ENCODE assay signal across 1 cellular context in genomic region chr6:34391711-34392496, GRCh38.
TF ChIP-seq lines count a peak whose summit lies in the region.

No MANE protein-coding gene starts in this region.

TF ChIP-seq in K562, 482 proteins besides CTCF, POLR2A, EP300 and RAD21 (continued from another document and continues in another):
- TF ChIP-seq, protein P1, sequence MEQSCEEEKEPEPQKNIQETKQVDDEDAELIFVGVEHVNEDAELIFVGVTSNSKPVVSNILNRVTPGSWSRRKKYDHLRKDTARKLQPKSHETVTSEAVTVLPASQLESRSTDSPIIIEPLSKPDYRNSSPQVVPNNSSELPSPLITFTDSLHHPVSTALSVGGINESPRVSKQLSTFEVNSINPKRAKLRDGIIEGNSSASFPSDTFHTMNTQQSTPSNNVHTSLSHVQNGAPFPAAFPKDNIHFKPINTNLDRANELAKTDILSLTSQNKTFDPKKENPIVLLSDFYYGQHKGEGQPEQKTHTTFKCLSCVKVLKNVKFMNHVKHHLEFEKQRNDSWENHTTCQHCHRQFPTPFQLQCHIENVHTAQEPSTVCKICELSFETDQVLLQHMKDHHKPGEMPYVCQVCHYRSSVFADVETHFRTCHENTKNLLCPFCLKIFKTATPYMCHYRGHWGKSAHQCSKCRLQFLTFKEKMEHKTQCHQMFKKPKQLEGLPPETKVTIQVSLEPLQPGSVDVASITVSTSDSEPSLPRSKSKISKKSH (CRISPR knock-in tag; IDR thresholded peaks at IDR 0.05), result no peak
- no peak for TF ChIP-seq ZFP1 (CRISPR knock-in tag; IDR thresholded peaks at IDR 0.05)
- no peak for TF ChIP-seq SMARCB1 (IDR thresholded peaks at IDR 0.05; ENCODE audit: insufficient read length, low read depth)
- TF ChIP-seq, protein P2, sequence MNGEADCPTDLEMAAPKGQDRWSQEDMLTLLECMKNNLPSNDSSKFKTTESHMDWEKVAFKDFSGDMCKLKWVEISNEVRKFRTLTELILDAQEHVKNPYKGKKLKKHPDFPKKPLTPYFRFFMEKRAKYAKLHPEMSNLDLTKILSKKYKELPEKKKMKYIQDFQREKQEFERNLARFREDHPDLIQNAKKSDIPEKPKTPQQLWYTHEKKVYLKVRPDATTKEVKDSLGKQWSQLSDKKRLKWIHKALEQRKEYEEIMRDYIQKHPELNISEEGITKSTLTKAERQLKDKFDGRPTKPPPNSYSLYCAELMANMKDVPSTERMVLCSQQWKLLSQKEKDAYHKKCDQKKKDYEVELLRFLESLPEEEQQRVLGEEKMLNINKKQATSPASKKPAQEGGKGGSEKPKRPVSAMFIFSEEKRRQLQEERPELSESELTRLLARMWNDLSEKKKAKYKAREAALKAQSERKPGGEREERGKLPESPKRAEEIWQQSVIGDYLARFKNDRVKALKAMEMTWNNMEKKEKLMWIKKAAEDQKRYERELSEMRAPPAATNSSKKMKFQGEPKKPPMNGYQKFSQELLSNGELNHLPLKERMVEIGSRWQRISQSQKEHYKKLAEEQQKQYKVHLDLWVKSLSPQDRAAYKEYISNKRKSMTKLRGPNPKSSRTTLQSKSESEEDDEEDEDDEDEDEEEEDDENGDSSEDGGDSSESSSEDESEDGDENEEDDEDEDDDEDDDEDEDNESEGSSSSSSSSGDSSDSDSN (IDR thresholded peaks at IDR 0.05; ENCODE audit: borderline replicate concordance in 1 of 2, low read depth in 2 of 2, low read length in 2 of 2), result peak; percentile 97
- no peak for TF ChIP-seq SNRNP70 (optimal IDR thresholded peaks at IDR 0.05; ENCODE audit: low read depth, low read length)
- TF ChIP-seq RREB1 (CRISPR knock-in tag; IDR thresholded peaks at IDR 0.05), result no peak
- peak; percentile 61 for TF ChIP-seq MEIS2 (IDR thresholded peaks at IDR 0.05; ENCODE audit: partially characterized antibody)
- TF ChIP-seq POLR2G (IDR thresholded peaks at IDR 0.05; ENCODE audit: low read depth, low read length), result peak; percentile 66
- TF ChIP-seq ZFX (CRISPR knock-in tag; IDR thresholded peaks at IDR 0.05), result peak; percentile 82
- TF ChIP-seq CEBPG (CRISPR knock-in tag; IDR thresholded peaks at IDR 0.05), result 0 out of 2 replicates have a peak, but pooled peaks have one; percentile 20
- no peak for TF ChIP-seq CEBPG (tag; conservative IDR thresholded peaks at IDR 0.05 in 1 of 2, IDR thresholded peaks at IDR 0.05 in 1 of 2)
- TF ChIP-seq GATA2 (CRISPR knock-in tag; IDR thresholded peaks at IDR 0.05), result no peak
- no peak for TF ChIP-seq EWSR1 (IDR thresholded peaks at IDR 0.05; ENCODE audit: borderline replicate concordance, low read depth, partially characterized antibody)
- TF ChIP-seq L3MBTL2 (IDR thresholded peaks at IDR 0.05), result peak; percentile 93
- no peak for TF ChIP-seq WHSC1 (IDR thresholded peaks at IDR 0.05; ENCODE audit: low read length)
- TF ChIP-seq ZNF134 (CRISPR knock-in tag; conservative IDR thresholded peaks at IDR 0.05), result no peak
- TF ChIP-seq BCL6 (CRISPR knock-in tag; IDR thresholded peaks at IDR 0.05), result no peak
- TF ChIP-seq NONO (IDR thresholded peaks at IDR 0.05; ENCODE audit: low read depth in 2 of 2, low read length in 1 of 2), result peak in 1 of 2 experiments; percentile 9; a peak in 2 of 4 replicates
- peak; percentile 77; the same call in 1 of the 2 replicates for TF ChIP-seq TCF7 (IDR thresholded peaks at IDR 0.05; ENCODE audit: borderline replicate concordance)
- no peak for TF ChIP-seq SPI1 (IDR thresholded peaks at IDR 0.05; ENCODE audit: borderline replicate concordance, low read depth, low read length)
- TF ChIP-seq SRF (CRISPR knock-in tag; IDR thresholded peaks at IDR 0.05), result peak in 1 of 2 experiments; percentile 36; a peak in 1 of 4 replicates
- TF ChIP-seq, protein P3, sequence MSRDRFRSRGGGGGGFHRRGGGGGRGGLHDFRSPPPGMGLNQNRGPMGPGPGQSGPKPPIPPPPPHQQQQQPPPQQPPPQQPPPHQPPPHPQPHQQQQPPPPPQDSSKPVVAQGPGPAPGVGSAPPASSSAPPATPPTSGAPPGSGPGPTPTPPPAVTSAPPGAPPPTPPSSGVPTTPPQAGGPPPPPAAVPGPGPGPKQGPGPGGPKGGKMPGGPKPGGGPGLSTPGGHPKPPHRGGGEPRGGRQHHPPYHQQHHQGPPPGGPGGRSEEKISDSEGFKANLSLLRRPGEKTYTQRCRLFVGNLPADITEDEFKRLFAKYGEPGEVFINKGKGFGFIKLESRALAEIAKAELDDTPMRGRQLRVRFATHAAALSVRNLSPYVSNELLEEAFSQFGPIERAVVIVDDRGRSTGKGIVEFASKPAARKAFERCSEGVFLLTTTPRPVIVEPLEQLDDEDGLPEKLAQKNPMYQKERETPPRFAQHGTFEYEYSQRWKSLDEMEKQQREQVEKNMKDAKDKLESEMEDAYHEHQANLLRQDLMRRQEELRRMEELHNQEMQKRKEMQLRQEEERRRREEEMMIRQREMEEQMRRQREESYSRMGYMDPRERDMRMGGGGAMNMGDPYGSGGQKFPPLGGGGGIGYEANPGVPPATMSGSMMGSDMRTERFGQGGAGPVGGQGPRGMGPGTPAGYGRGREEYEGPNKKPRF (IDR thresholded peaks at IDR 0.05; ENCODE audit: low read depth, low read length), result no peak
- no peak for TF ChIP-seq BRCA1 (IDR thresholded peaks at IDR 0.05)
- TF ChIP-seq BRCA1 (CRISPR knock-in tag; IDR thresholded peaks at IDR 0.05), result no peak
- TF ChIP-seq RBM14 (IDR thresholded peaks at IDR 0.05; ENCODE audit: borderline replicate concordance, insufficient read depth, low read depth, low read length), result 0 out of 2 replicates have a peak, but pooled peaks have one; percentile 48
- no peak for TF ChIP-seq ILF3 (IDR thresholded peaks at IDR 0.05; ENCODE audit: borderline replicate concordance)
- TF ChIP-seq SMC3 (conservative IDR thresholded peaks at IDR 0.05; ENCODE audit: insufficient read depth, low read depth, low read length), result 0 out of 2 replicates have a peak, but pooled peaks have one; percentile 12
- TF ChIP-seq TSHZ1 (CRISPR knock-in tag; IDR thresholded peaks at IDR 0.05), result no peak
- TF ChIP-seq MLX (CRISPR knock-in tag; conservative IDR thresholded peaks at IDR 0.05), result 0 out of 4 replicates have a peak, but pooled peaks of 1 of the 2 experiments have one; percentile 31
- TF ChIP-seq ZNF512 (tag; IDR thresholded peaks at IDR 0.05), result no peak
- TF ChIP-seq SETDB1 (IDR thresholded peaks at IDR 0.05; ENCODE audit: low read length), result no peak
- TF ChIP-seq ELF2 (CRISPR knock-in tag; IDR thresholded peaks at IDR 0.05), result no peak
- TF ChIP-seq NRF1 (conservative IDR thresholded peaks at IDR 0.05 in 1 of 2, IDR thresholded peaks at IDR 0.05 in 1 of 2), result no peak
- no peak for TF ChIP-seq KDM4B (IDR thresholded peaks at IDR 0.05; ENCODE audit: borderline replicate concordance in 2 of 2, low read depth in 1 of 2)
- no peak for TF ChIP-seq ZNF316 (IDR thresholded peaks at IDR 0.05)
- no peak for TF ChIP-seq NFATC3 (IDR thresholded peaks at IDR 0.05)
- no peak for TF ChIP-seq HDAC8 (tag; IDR thresholded peaks at IDR 0.05)
- TF ChIP-seq KLF6 (CRISPR knock-in tag; IDR thresholded peaks at IDR 0.05; ENCODE audit: borderline replicate concordance), result no peak
